Comparison of ENCODE assay signal across 17 cellular contexts in genomic region chr17:42051645-42052044, GRCh38. TPM values are rescaled to one million over a fixed set of nuclear protein-coding genes. Genes with fewer than 3 reads are reported as not detected.
DNase-seq lines count a peak whose midpoint lies in the region; ATAC-seq and TF ChIP-seq lines count a peak whose summit lies in the region.
"Had no signal": no experiment of that assay in that cellular context is flagged by ENCODE, and none has a peak within 500 bp of the region (broad histone marks: within the 10 kb centered on the region; RNA-seq: fewer than 3 reads in every experiment).

No MANE protein-coding gene starts in this region.

- H3K4me3 Mint-ChIP-seq in activated naive CD8-positive, alpha-beta T cell, result peak overlapping the region; percentile 84
- H3K4me3 Mint-ChIP-seq in activated naive CD8-positive, alpha-beta T cell treated with anti-CD3 and anti-CD28 coated beads for 36 hours, result no peak overlapping the region
- H3K4me3 Mint-ChIP-seq in T-helper 17 cell, result peak overlapping the region; percentile 81
- peak overlapping the region; percentile 55 to 85 (median 76) for H3K4me3 Mint-ChIP-seq in immature natural killer cell
- peak overlapping the region; percentile 91 for H3K4me3 Mint-ChIP-seq in type B pancreatic cell

- no peaks in the 10 kb centered on the region for H3K36me3 Mint-ChIP-seq in activated naive CD8-positive, alpha-beta T cell
- no peaks in the 10 kb centered on the region for H3K36me3 Mint-ChIP-seq in activated naive CD8-positive, alpha-beta T cell treated with anti-CD3 and anti-CD28 coated beads for 36 hours
- H3K36me3 Mint-ChIP-seq in T-helper 17 cell (ENCODE audit: low read depth) (no peaks in the 10 kb centered on the region), immature natural killer cell (no peaks in the 10 kb centered on the region), type B pancreatic cell (no peaks in the 10 kb centered on the region)

- H3K9me3 ChIP-seq in T-helper 17 cell (ENCODE audit: control insufficient read depth, low read length, poor library complexity, severe bottlenecking) (no peaks in the 10 kb centered on the region), body of pancreas (no peaks in the 10 kb centered on the region)
- H3K9me3 ChIP-seq: breast epithelium had no signal

- H3K4me1 ChIP-seq in body of pancreas, result peaks cover 23% of the 10 kb centered on the region
- H3K4me1 ChIP-seq: breast epithelium had no signal

- peaks cover 14% of the 10 kb centered on the region for H3K27me3 Mint-ChIP-seq in activated naive CD8-positive, alpha-beta T cell
- H3K27me3 Mint-ChIP-seq in activated naive CD8-positive, alpha-beta T cell treated with anti-CD3 and anti-CD28 coated beads for 36 hours, result peaks cover 46% of the 10 kb centered on the region
- H3K27me3 Mint-ChIP-seq in T-helper 17 cell (peaks cover 42% of the 10 kb centered on the region), immature natural killer cell (ENCODE audit: low read depth in 3 of 3) (peaks cover 8 to 11% (median 8%) of the 10 kb centered on the region in 3 donors), type B pancreatic cell (peaks cover 41% of the 10 kb centered on the region)

- no peak for TF ChIP-seq POLR2A in body of pancreas (IDR thresholded peaks at IDR 0.05)

- intact Hi-C loops in body of pancreas (cut with DNase I), result no loop called here

- 80 to 94% methylated on average over 1 to 7 of the region's 7 CpGs for WGBS in body of pancreas, 2 donors

- no peak overlapping the region for H3K27ac Mint-ChIP-seq in activated naive CD8-positive, alpha-beta T cell
- H3K27ac Mint-ChIP-seq in activated naive CD8-positive, alpha-beta T cell treated with anti-CD3 and anti-CD28 coated beads for 36 hours, result no peak overlapping the region
- peak overlapping the region; percentile 60 for H3K27ac Mint-ChIP-seq in T-helper 17 cell
- no peak overlapping the region for H3K27ac Mint-ChIP-seq in immature natural killer cell
- no peak overlapping the region for H3K27ac Mint-ChIP-seq in type B pancreatic cell

- peaks cover 2% of the 10 kb centered on the region for H3K4me1 Mint-ChIP-seq in activated naive CD8-positive, alpha-beta T cell (ENCODE audit: low read depth)
- peaks cover 4% of the 10 kb centered on the region for H3K4me1 Mint-ChIP-seq in activated naive CD8-positive, alpha-beta T cell treated with anti-CD3 and anti-CD28 coated beads for 36 hours
- H3K4me1 Mint-ChIP-seq in T-helper 17 cell (peaks cover 10% of the 10 kb centered on the region), immature natural killer cell (peaks cover 0 to 7% of the 10 kb centered on the region in 2 donors), type B pancreatic cell (ENCODE audit: unreplicated experiment) (peaks cover 16% of the 10 kb centered on the region)

- ATAC-seq in T-helper 17 cell, result no peak
- no peak for ATAC-seq in body of pancreas
- no peak for ATAC-seq in HG03280 (IDR thresholded peaks at IDR 0.05; ENCODE audit: unreplicated experiment)
- no peak for ATAC-seq in esophagus mucosa

- H3K36me3 ChIP-seq in body of pancreas (replicated peaks in 1 of 2; ENCODE audit: insufficient read depth in 1 of 2, low read depth in 2 of 2), result no peaks in the 10 kb centered on the region
- H3K36me3 ChIP-seq: breast epithelium, spleen had no signal

- H3K9me3 Mint-ChIP-seq in activated naive CD8-positive, alpha-beta T cell (ENCODE audit: low read depth), result no peaks in the 10 kb centered on the region
- no peaks in the 10 kb centered on the region for H3K9me3 Mint-ChIP-seq in activated naive CD8-positive, alpha-beta T cell treated with anti-CD3 and anti-CD28 coated beads for 36 hours
- no peaks in the 10 kb centered on the region for H3K9me3 Mint-ChIP-seq in immature natural killer cell
- H3K9me3 Mint-ChIP-seq in type B pancreatic cell, result no peaks in the 10 kb centered on the region

- TF ChIP-seq CTCF in type B pancreatic cell (conservative IDR thresholded peaks at IDR 0.05) (no peak), body of pancreas (IDR thresholded peaks at IDR 0.05) (no peak)

- DNase-seq in activated naive CD8-positive, alpha-beta T cell treated with anti-CD3 and anti-CD28 coated beads for 36 hours, result no peak
- DNase-seq in T-helper 17 cell (no peak), immature natural killer cell (no peak), type B pancreatic cell (ENCODE audit: extremely low spot score, unreplicated experiment) (no peak), body of pancreas (no peak)
- DNase-seq: activated CD4-positive, alpha-beta T cell treated with anti-CD3 and anti-CD28 coated beads for 4 hours; foreskin fibroblast; islet precursor cell; Karpas-422; NCI-H1092; NCI-H2029 treated with DMSO at 0.1 percent for 48 hours; NCI-H510A treated with DMSO at 0.1 percent for 48 hours; spleen had no signal

- H3K27me3 ChIP-seq in body of pancreas, result no peaks in the 10 kb centered on the region
- H3K27me3 ChIP-seq: breast epithelium had no signal

- no peak overlapping the region for H3K27ac ChIP-seq in body of pancreas
- H3K27ac ChIP-seq: breast epithelium, spleen had no signal

- no peak overlapping the region for H3K4me3 ChIP-seq in body of pancreas

RNA-seq across cellular contexts. Expression of gene C17orf113, which starts 1.2 kb away (rescaled TPM):
- total RNA-seq in activated naive CD8-positive, alpha-beta T cell treated with anti-CD3 and anti-CD28 coated beads for 36 hours, result under 1 TPM; 0.23 to 0.40 TPM
- total RNA-seq in T-helper 17 cell, result under 1 TPM; 0.65 to 0.85 TPM
- polyA plus RNA-seq in immature natural killer cell, result under 1 TPM in 2 of 3 donors, not detected in 1; 0.19 to 0.21 TPM
- 2.1 and 3.0 TPM in 2 replicates for total RNA-seq in type B pancreatic cell (ENCODE audit: low replicate concordance)
- 1 to 10 TPM; 1.6 to 4.4 TPM for total RNA-seq in body of pancreas
- total RNA-seq in esophagus mucosa, result 0.48 TPM

RNA-seq across cellular contexts. Expression of gene NKIRAS2, which starts 31.8 kb away (rescaled TPM):
- total RNA-seq in activated naive CD8-positive, alpha-beta T cell treated with anti-CD3 and anti-CD28 coated beads for 36 hours, result 10 to 100 TPM; 20.3 to 25.0 TPM
- total RNA-seq in T-helper 17 cell (10 to 100 TPM; 14.3 to 15.6 TPM), type B pancreatic cell (ENCODE audit: low replicate concordance) (44.7 and 45.0 TPM in 2 replicates), body of pancreas (10 to 100 TPM; 17.1 to 19.2 TPM), esophagus mucosa (30.3 TPM)
- 10 to 100 TPM; 21.5 to 33.6 (median 32.6) TPM for polyA plus RNA-seq in immature natural killer cell

RNA-seq across cellular contexts. Expression of gene DNAJC7, which starts 34.4 kb away (rescaled TPM):
- 100 to 1,000 TPM; 103 to 106 TPM for total RNA-seq in activated naive CD8-positive, alpha-beta T cell treated with anti-CD3 and anti-CD28 coated beads for 36 hours
- total RNA-seq in T-helper 17 cell (100 to 1,000 TPM; 113 to 124 TPM), type B pancreatic cell (ENCODE audit: low replicate concordance) (77.3 and 88.7 TPM in 2 replicates), body of pancreas (10 to 100 TPM; 32.4 to 43.5 TPM), esophagus mucosa (75.5 TPM)
- polyA plus RNA-seq in immature natural killer cell, result 10 to 100 TPM; 54.1 to 94.0 (median 55.8) TPM

RNA-seq across cellular contexts. Expression of gene ZNF385C, which starts 46.6 kb away (rescaled TPM):
- 1 to 10 TPM in 1 of 2 experiments, under 1 TPM in 1; 0.92 to 1.2 TPM for total RNA-seq in activated naive CD8-positive, alpha-beta T cell treated with anti-CD3 and anti-CD28 coated beads for 36 hours
- total RNA-seq in T-helper 17 cell, result under 1 TPM; 0.16 to 0.20 TPM
- polyA plus RNA-seq in immature natural killer cell, result under 1 TPM in 1 of 3 donors, not detected in 2; 0.44 TPM
- total RNA-seq in type B pancreatic cell (ENCODE audit: low replicate concordance), result 1.7 and 3.3 TPM in 2 replicates
- 1 to 10 TPM in 1 of 2 donors, not detected in 1; 1.3 TPM for total RNA-seq in body of pancreas
- 0.44 TPM for total RNA-seq in esophagus mucosa
